Comparison of ENCODE assay signal across 37 cellular contexts in the genomic region with DNA sequence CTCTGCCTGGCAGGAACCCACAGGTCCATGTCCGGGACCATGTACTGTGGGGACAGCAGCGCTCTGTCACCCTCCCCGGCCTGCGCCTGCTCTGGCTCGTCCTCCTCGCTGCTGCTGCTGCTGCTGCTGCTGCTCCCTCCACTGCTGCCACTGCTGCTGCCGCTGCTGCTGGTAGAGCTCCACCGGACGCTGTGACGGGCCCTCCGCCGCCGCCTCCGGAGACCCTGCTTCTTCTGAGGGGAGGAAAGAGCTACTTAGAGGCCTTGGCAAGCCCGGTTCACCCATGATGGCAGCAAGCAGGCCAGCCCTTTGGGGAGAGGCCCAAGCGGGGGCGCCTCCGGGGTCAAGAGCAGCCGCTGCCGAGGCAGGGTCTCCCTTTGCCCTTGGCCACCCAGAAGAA.
"Had no signal": no experiment of that assay in that cellular context is flagged by ENCODE, and none has a peak within 500 bp of the region (broad histone marks: within the 10 kb centered on the region; RNA-seq: fewer than 3 reads in every experiment).

No MANE protein-coding gene starts in this region.

- H3K36me3 ChIP-seq: breast epithelium had no signal

- H3K4me3 ChIP-seq: adrenal gland, body of pancreas, breast epithelium had no signal

- H3K4me1 ChIP-seq: adrenal gland, body of pancreas, breast epithelium had no signal

- DNase-seq: activated B cell treated with CpG ODN at 0.5 μM for 24 hours; activated CD4-positive, alpha-beta memory T cell treated with anti-CD3 and anti-CD28 coated beads for 36 hours; activated CD4-positive, alpha-beta T cell treated with anti-CD3 and anti-CD28 coated beads for 4 hours; activated CD4-positive, alpha-beta T cell treated with anti-CD3 and anti-CD28 coated beads, Interleukin-2, amount 10 ng/mL, durations not matched to agents 24 days and 14 days; activated CD4-positive, alpha-beta T cell treated with anti-CD3 and anti-CD28 coated beads, Interleukin-2, amount 50 U/mL, for 1 hour; activated CD4-positive, alpha-beta T cell treated with anti-CD3 and anti-CD28 coated beads, Interleukin-2, amount 50 U/mL, for 4 hours; activated CD4-positive, CD25-positive, alpha-beta regulatory T cell treated with anti-CD3 and anti-CD28 coated beads, Interleukin-2, amount 50 U/mL, for 72 hours; activated CD8-positive, alpha-beta memory T cell treated with anti-CD3 and anti-CD28 coated beads, Interleukin-2, amount 50 U/mL, for 4 hours; activated CD8-positive, alpha-beta T cell treated with anti-CD3 and anti-CD28 coated beads for 36 hours; activated effector memory CD4-positive, alpha-beta T cell treated with anti-CD3 and anti-CD28 coated beads, Interleukin-2, amount 50 U/mL, for 16 hours; activated gamma-delta T cell treated with Interleukin-2 at 50 U/mL for 16 hours; activated naive CD4-positive, alpha-beta T cell; activated naive CD4-positive, alpha-beta T cell treated with anti-CD3 and anti-CD28 coated beads for 36 hours; activated naive CD4-positive, alpha-beta T cell treated with anti-CD3 and anti-CD28 coated beads, Interleukin-2, amount 50 U/mL, for 16 hours; activated naive CD8-positive, alpha-beta T cell treated with anti-CD3 and anti-CD28 coated beads for 36 hours; activated T-cell treated with anti-CD3 and anti-CD28 coated beads for 4 hours; activated T-cell treated with anti-CD3 and anti-CD28 coated beads, Interleukin-2, amount 50 U/mL, for 1 hour; activated T-cell treated with anti-CD3 and anti-CD28 coated beads, Interleukin-2, amount 50 U/mL, for 4 hours; activated T-cell treated with anti-CD3 and anti-CD28 coated beads, Interleukin-2, amount 50 U/mL, for 72 hours; adrenal gland; amniotic stem cell; aorta; body of pancreas; brain microvascular endothelial cell; central memory CD4-positive, alpha-beta T cell; T-helper 1 cell; T-helper 2 cell; T-helper 9 cell had no signal

- H3K9me3 Mint-ChIP-seq: activated B cell treated with CpG ODN at 0.5 μM for 24 hours; activated CD4-positive, alpha-beta memory T cell treated with anti-CD3 and anti-CD28 coated beads for 36 hours; activated CD4-positive, alpha-beta T cell treated with anti-CD3 and anti-CD28 coated beads, Interleukin-2, amount 10 ng/mL, durations not matched to agents 24 days and 14 days; activated CD8-positive, alpha-beta T cell treated with anti-CD3 and anti-CD28 coated beads for 36 hours; activated naive CD4-positive, alpha-beta T cell treated with anti-CD3 and anti-CD28 coated beads for 36 hours; activated naive CD4-positive, alpha-beta T cell treated with anti-CD3 and anti-CD28 coated beads, Interleukin-2, amount 50 U/mL, for 72 hours; activated naive CD8-positive, alpha-beta T cell treated with anti-CD3 and anti-CD28 coated beads for 36 hours; activated T-cell treated with anti-CD3 and anti-CD28 coated beads, Interleukin-2, amount 50 U/mL, for 4 hours; activated T-cell treated with anti-CD3 and anti-CD28 coated beads, Interleukin-2, amount 50 U/mL, for 72 hours; activated T-helper 1 cell treated with anti-CD3 and anti-CD28 coated beads, Interleukin-12 subunit alpha, Interleukin-12 subunit beta, Interleukin-2, Interleukin-4 antibody, amounts not matched to agents 30 ng/mL and 10 ng/mL and 1 ng/mL, durations not matched to agents 14 hours and 24 hours and 36 hours; activated T-helper 17 cell treated with anti-CD3 and anti-CD28 coated beads, Interleukin-2, amount 50 U/mL, for 72 hours; T-helper 1 cell treated with Interleukin-12 subunit alpha and Interleukin-12 subunit beta and Interleukin-4 antibody, amounts not matched to agents 30 μg/mL and 1 μg/mL, for 36 hours; T-helper 2 cell treated with Interferon-gamma antibody and Interleukin-4, amounts not matched to agents 5 μg/mL and 100 μg/mL, for 36 hours had no signal

- H3K9me3 ChIP-seq: adrenal gland, body of pancreas, breast epithelium had no signal

- H3K27me3 ChIP-seq: adrenal gland, body of pancreas, brain microvascular endothelial cell, breast epithelium had no signal

- H3K4me1 Mint-ChIP-seq: activated B cell treated with CpG ODN at 0.5 μM for 24 hours had no signal

- ATAC-seq: activated CD8-positive, alpha-beta T cell treated with anti-CD3 and anti-CD28 coated beads for 36 hours; activated naive CD4-positive, alpha-beta T cell treated with anti-CD3 and anti-CD28 coated beads, Interleukin-2, amount 50 U/mL, for 72 hours; activated T-cell treated with anti-CD3 and anti-CD28 coated beads, Interleukin-2, amount 50 U/mL, for 4 hours; activated T-cell treated with anti-CD3 and anti-CD28 coated beads, Interleukin-2, amount 50 U/mL, for 72 hours; activated T-helper 17 cell treated with anti-CD3 and anti-CD28 coated beads, Interleukin-2, amount 50 U/mL, for 72 hours; body of pancreas had no signal

- H3K27me3 Mint-ChIP-seq: activated B cell treated with CpG ODN at 0.5 μM for 24 hours; activated CD4-positive, alpha-beta memory T cell treated with anti-CD3 and anti-CD28 coated beads for 36 hours; activated CD4-positive, alpha-beta T cell treated with anti-CD3 and anti-CD28 coated beads, Interleukin-2, amount 10 ng/mL, durations not matched to agents 24 days and 14 days; activated CD8-positive, alpha-beta T cell treated with anti-CD3 and anti-CD28 coated beads for 36 hours; activated naive CD8-positive, alpha-beta T cell treated with anti-CD3 and anti-CD28 coated beads for 36 hours; activated T-helper 17 cell treated with anti-CD3 and anti-CD28 coated beads, Interleukin-2, amount 50 U/mL, for 72 hours had no signal

- FAIRE-seq: astrocyte, TTC549 had no signal

- H3K27ac ChIP-seq: adrenal gland, body of pancreas, brain microvascular endothelial cell, breast epithelium, VCaP had no signal

- H3K27ac Mint-ChIP-seq: activated B cell treated with CpG ODN at 0.5 μM for 24 hours; activated CD4-positive, alpha-beta memory T cell treated with anti-CD3 and anti-CD28 coated beads for 36 hours; activated CD4-positive, alpha-beta T cell treated with anti-CD3 and anti-CD28 coated beads, Interleukin-2, amount 10 ng/mL, durations not matched to agents 24 days and 14 days; activated CD8-positive, alpha-beta T cell treated with anti-CD3 and anti-CD28 coated beads for 36 hours; activated naive CD4-positive, alpha-beta T cell treated with anti-CD3 and anti-CD28 coated beads for 36 hours; activated naive CD4-positive, alpha-beta T cell treated with anti-CD3 and anti-CD28 coated beads, Interleukin-2, amount 50 U/mL, for 72 hours; activated naive CD8-positive, alpha-beta T cell treated with anti-CD3 and anti-CD28 coated beads for 36 hours; activated T-cell treated with anti-CD3 and anti-CD28 coated beads, Interleukin-2, amount 50 U/mL, for 72 hours; activated T-helper 1 cell treated with anti-CD3 and anti-CD28 coated beads, Interleukin-12 subunit alpha, Interleukin-12 subunit beta, Interleukin-2, Interleukin-4 antibody, amounts not matched to agents 30 ng/mL and 10 ng/mL and 1 ng/mL, durations not matched to agents 14 hours and 24 hours and 36 hours; activated T-helper 17 cell treated with anti-CD3 and anti-CD28 coated beads, Interleukin-2, amount 50 U/mL, for 72 hours; T-helper 1 cell treated with Interleukin-12 subunit alpha and Interleukin-12 subunit beta and Interleukin-4 antibody, amounts not matched to agents 30 μg/mL and 1 μg/mL, for 36 hours; T-helper 2 cell treated with Interferon-gamma antibody and Interleukin-4, amounts not matched to agents 5 μg/mL and 100 μg/mL, for 36 hours had no signal

- H3K4me3 Mint-ChIP-seq: activated B cell treated with CpG ODN at 0.5 μM for 24 hours; activated CD4-positive, alpha-beta memory T cell treated with anti-CD3 and anti-CD28 coated beads for 36 hours; activated CD4-positive, alpha-beta T cell treated with anti-CD3 and anti-CD28 coated beads, Interleukin-2, amount 10 ng/mL, durations not matched to agents 24 days and 14 days; activated CD8-positive, alpha-beta T cell treated with anti-CD3 and anti-CD28 coated beads for 36 hours; activated naive CD4-positive, alpha-beta T cell treated with anti-CD3 and anti-CD28 coated beads for 36 hours; activated naive CD8-positive, alpha-beta T cell treated with anti-CD3 and anti-CD28 coated beads for 36 hours; activated T-cell treated with anti-CD3 and anti-CD28 coated beads, Interleukin-2, amount 50 U/mL, for 4 hours; activated T-cell treated with anti-CD3 and anti-CD28 coated beads, Interleukin-2, amount 50 U/mL, for 72 hours; activated T-helper 1 cell treated with anti-CD3 and anti-CD28 coated beads, Interleukin-12 subunit alpha, Interleukin-12 subunit beta, Interleukin-2, Interleukin-4 antibody, amounts not matched to agents 30 ng/mL and 10 ng/mL and 1 ng/mL, durations not matched to agents 14 hours and 24 hours and 36 hours; activated T-helper 17 cell treated with anti-CD3 and anti-CD28 coated beads, Interleukin-2, amount 50 U/mL, for 72 hours; T-helper 1 cell treated with Interleukin-12 subunit alpha and Interleukin-12 subunit beta and Interleukin-4 antibody, amounts not matched to agents 30 μg/mL and 1 μg/mL, for 36 hours; T-helper 2 cell treated with Interferon-gamma antibody and Interleukin-4, amounts not matched to agents 5 μg/mL and 100 μg/mL, for 36 hours had no signal
